Comparison of ENCODE assay signal across 10 cellular contexts in the genomic region with DNA sequence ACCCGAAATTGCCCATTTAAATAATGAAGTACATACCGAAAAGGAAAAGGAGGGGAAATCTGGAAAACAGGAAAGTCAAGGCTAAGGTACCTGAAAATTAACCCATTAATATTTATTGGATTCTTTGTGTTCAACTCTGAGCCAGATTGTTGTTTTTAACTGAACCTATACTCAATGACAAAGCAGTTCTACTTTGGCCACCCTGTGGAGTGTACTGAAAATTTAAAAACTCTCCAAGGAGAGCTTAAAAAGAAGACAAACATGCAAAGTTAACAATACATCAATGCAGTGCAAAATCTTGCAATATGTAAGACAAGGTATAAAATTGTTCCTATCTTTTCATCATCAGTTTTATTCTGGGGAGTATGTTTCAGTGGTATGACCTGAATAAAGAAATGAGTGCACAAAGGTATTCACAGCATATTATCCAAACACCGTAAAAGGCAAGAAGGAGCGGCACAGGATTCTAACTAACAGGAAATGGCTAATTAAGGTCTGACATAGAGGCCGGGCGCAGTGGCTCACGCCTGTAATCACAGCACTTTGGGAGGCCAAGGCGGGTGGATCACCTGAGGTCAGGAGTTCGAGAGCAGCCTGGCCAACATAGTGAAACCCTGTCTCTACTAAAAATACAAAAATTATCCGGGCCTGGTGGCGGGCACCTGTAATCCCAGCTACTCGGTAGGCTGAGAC. TPM values are rescaled to one million over a fixed set of nuclear protein-coding genes. Genes with fewer than 3 reads are reported as not detected.
DNase-seq lines count a peak whose midpoint lies in the region; ATAC-seq and TF ChIP-seq lines count a peak whose summit lies in the region.
"Had no signal": no experiment of that assay in that cellular context is flagged by ENCODE, and none has a peak within 500 bp of the region (broad histone marks: within the 10 kb centered on the region; RNA-seq: fewer than 3 reads in every experiment).

No MANE protein-coding gene starts in this region.

- no peaks in the 10 kb centered on the region for H3K36me3 Mint-ChIP-seq in activated naive CD4-positive, alpha-beta T cell treated with anti-CD3 and anti-CD28 coated beads, Interleukin-2, amount 50 U/mL, for 24 hours
- peaks cover 6% of the 10 kb centered on the region for H3K36me3 Mint-ChIP-seq in brain

- peaks cover 4% of the 10 kb centered on the region for H3K9me3 Mint-ChIP-seq in activated naive CD4-positive, alpha-beta T cell treated with anti-CD3 and anti-CD28 coated beads, Interleukin-2, amount 50 U/mL, for 24 hours
- H3K9me3 Mint-ChIP-seq in brain: peaks cover 5 to 9% (median 7%) of the 10 kb centered on the region in 5 experiments

- TF ChIP-seq CTCF in brain (conservative IDR thresholded peaks at IDR 0.05): no peak
- no peak for TF ChIP-seq CTCF in upper lobe of right lung (IDR thresholded peaks at IDR 0.05)

- no peaks in the 10 kb centered on the region for H3K27me3 ChIP-seq in muscle layer of duodenum (ENCODE audit: low read depth, low read length)
- H3K27me3 ChIP-seq in upper lobe of right lung: peaks cover 8% of the 10 kb centered on the region
- H3K27me3 ChIP-seq: BLaER1 treated with 17β-estradiol and CSF1 and Interleukin-3, amounts not matched to agents 10 nM and 100 nM had no signal

- no peaks in the 10 kb centered on the region for H3K36me3 ChIP-seq in muscle layer of duodenum (ENCODE audit: control insufficient read depth in 1 of 2, insufficient read depth in 2 of 2, low read length in 2 of 2)
- no peaks in the 10 kb centered on the region for H3K36me3 ChIP-seq in upper lobe of right lung
- H3K36me3 ChIP-seq: BLaER1 treated with 17β-estradiol and CSF1 and Interleukin-3, amounts not matched to agents 10 nM and 100 nM had no signal

- H3K9me3 ChIP-seq in muscle layer of duodenum (ENCODE audit: control insufficient read depth in 1 of 2, low read length in 2 of 2) (peaks cover 0 to 8% of the 10 kb centered on the region in 2 donors), upper lobe of right lung (no peaks in the 10 kb centered on the region)

- in situ Hi-C loops in G401 (cut with HindIII; ENCODE audit: low sequenced_read_pairs): no loop called here

- intact Hi-C loops in upper lobe of right lung (cut with DNase I): no loop called here

- ATAC-seq in upper lobe of right lung (no peak), GM19023 (IDR thresholded peaks at IDR 0.05; ENCODE audit: unreplicated experiment) (no peak)

- H3K27ac ChIP-seq in muscle layer of duodenum (ENCODE audit: low read length) (no peak overlapping the region), upper lobe of right lung (no peak overlapping the region)
- H3K27ac ChIP-seq: BLaER1 treated with 17β-estradiol and CSF1 and Interleukin-3, amounts not matched to agents 10 nM and 100 nM had no signal

- H3K27me3 Mint-ChIP-seq in activated naive CD4-positive, alpha-beta T cell treated with anti-CD3 and anti-CD28 coated beads, Interleukin-2, amount 50 U/mL, for 24 hours: no peaks in the 10 kb centered on the region
- H3K27me3 Mint-ChIP-seq in brain: peaks cover 32% of the 10 kb centered on the region

- H3K4me1 ChIP-seq in muscle layer of duodenum (ENCODE audit: control insufficient read depth in 1 of 2, insufficient read depth in 2 of 2, low read length in 2 of 2) (peaks cover 0 to 6% of the 10 kb centered on the region in 2 donors), upper lobe of right lung (no peaks in the 10 kb centered on the region)

- H3K4me3 ChIP-seq in muscle layer of duodenum (ENCODE audit: low read depth in 1 of 2, low read length in 2 of 2): peak overlapping the region; percentile 50 to 88
- peak overlapping the region; percentile 74 for H3K4me3 ChIP-seq in upper lobe of right lung
- H3K4me3 ChIP-seq: BLaER1 treated with 17β-estradiol and CSF1 and Interleukin-3, amounts not matched to agents 10 nM and 100 nM had no signal

- H3K4me1 Mint-ChIP-seq in activated naive CD4-positive, alpha-beta T cell treated with anti-CD3 and anti-CD28 coated beads, Interleukin-2, amount 50 U/mL, for 24 hours: peaks cover 80% of the 10 kb centered on the region
- peaks cover 42% of the 10 kb centered on the region for H3K4me1 Mint-ChIP-seq in brain

- peak overlapping the region; percentile 95 for H3K4me3 Mint-ChIP-seq in activated naive CD4-positive, alpha-beta T cell treated with anti-CD3 and anti-CD28 coated beads, Interleukin-2, amount 50 U/mL, for 24 hours
- peak overlapping the region; percentile 72 to 94 (median 84) for H3K4me3 Mint-ChIP-seq in brain

- no peak for DNase-seq in activated naive CD4-positive, alpha-beta T cell treated with Interleukin-2 at 50 U/mL for 16 hours
- DNase-seq in upper lobe of right lung: no peak
- no peak for DNase-seq in G401 (ENCODE audit: low spot score)
- DNase-seq in SW480 (ENCODE audit: low spot score): no peak
- DNase-seq: SHP77 had no signal

- H3K27ac Mint-ChIP-seq in activated naive CD4-positive, alpha-beta T cell treated with anti-CD3 and anti-CD28 coated beads, Interleukin-2, amount 50 U/mL, for 24 hours: peak overlapping the region; percentile 92
- H3K27ac Mint-ChIP-seq in brain: no peak overlapping the region

RNA-seq across cellular contexts. Expression of a gene that starts 1.7 kb away (rescaled TPM):
- polyA plus RNA-seq in brain (ENCODE audit: insufficient read depth, low read depth, low replicate concordance): 0.20 TPM
- 14.9 TPM for total RNA-seq in upper lobe of right lung
- total RNA-seq in G401 (2014; rRNA removed; shearing (Covaris generic)): 0.34 and 4.2 TPM in 2 replicates
